In the genomic region with DNA sequence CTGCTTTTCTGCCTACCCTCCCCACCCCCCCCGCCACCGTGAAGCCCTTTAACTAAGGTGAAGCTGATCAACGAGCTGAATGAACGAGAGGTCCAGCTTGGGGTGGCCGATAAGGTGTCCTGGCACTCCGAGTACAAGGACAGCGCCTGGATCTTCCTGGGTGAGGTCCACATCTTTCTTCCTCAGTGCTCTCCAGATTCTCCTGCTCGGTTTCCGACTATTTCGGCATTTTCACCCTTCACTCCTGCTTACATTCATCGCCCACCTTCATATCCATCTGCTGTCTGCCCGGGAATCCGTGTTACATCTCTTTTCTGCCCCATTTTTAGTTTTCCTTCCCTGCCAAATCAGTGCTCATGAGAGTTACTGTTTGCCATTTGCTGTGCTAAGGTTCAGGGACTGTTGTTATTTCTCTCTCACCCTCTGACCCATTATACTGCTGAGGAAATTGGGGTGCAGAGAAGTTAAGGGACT, we compare ENCODE assay signal across 1 cellular context.
TF ChIP-seq lines count a peak whose summit lies in the region.

No MANE protein-coding gene starts in this region.

TF ChIP-seq in IMR-90, 13 proteins besides CTCF, POLR2A, EP300 and RAD21 (continued from another document):
- TF ChIP-seq BHLHE40 (IDR thresholded peaks at IDR 0.05; ENCODE audit: low read depth, low read length): no peak
- no peak for TF ChIP-seq RCOR1 (IDR thresholded peaks at IDR 0.05; ENCODE audit: insufficient replicate concordance, low read length)
- TF ChIP-seq SMC3 (IDR thresholded peaks at IDR 0.05; ENCODE audit: low read depth, low read length): no peak
